In the genomic region with DNA sequence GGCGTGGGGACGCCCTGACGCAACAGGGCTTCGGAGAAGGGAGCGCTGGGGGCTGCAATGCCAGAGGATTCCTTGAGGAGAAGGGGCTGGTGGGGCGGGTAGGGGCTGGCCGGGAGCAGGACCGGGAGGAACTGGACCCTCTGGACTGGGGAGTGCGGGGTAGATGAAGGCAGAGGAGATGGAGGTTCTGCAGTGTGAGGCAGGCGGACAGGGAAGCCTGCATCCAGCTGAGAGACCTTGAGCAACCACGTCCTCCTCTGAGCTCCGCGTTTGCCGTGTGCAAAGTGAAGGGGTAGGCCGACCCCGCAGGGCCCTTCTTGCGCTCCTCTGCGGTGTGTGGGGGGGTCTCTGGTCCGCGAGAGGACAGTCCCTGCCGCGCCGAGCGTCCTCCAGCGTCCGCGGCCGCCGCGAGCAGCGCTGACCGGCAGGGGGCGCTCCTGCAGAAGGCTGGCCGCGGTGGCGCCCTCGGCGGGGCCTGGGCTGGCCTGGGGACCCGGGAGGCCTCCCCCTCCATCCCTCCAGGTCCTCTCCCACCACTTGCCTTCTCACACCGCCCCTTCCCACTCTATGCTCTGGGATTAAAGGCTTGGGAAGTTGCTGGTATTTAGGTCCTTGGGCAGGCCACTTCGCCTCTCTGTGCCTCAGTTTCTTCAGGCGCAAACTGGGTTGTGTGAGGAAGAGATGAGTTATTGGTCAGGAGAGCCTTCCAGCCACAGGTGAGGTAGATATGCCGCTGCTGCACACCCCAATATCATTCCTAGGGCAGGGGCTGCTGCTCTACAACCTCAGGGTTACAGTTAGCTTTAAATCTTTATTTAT, we compare ENCODE assay signal across 1 cellular context.
TF ChIP-seq lines count a peak whose summit lies in the region.

No MANE protein-coding gene starts in this region.

TF ChIP-seq in HepG2, 621 proteins besides CTCF, POLR2A, EP300 and RAD21 (continued from another document and continues in another):
- TF ChIP-seq, protein P1, sequence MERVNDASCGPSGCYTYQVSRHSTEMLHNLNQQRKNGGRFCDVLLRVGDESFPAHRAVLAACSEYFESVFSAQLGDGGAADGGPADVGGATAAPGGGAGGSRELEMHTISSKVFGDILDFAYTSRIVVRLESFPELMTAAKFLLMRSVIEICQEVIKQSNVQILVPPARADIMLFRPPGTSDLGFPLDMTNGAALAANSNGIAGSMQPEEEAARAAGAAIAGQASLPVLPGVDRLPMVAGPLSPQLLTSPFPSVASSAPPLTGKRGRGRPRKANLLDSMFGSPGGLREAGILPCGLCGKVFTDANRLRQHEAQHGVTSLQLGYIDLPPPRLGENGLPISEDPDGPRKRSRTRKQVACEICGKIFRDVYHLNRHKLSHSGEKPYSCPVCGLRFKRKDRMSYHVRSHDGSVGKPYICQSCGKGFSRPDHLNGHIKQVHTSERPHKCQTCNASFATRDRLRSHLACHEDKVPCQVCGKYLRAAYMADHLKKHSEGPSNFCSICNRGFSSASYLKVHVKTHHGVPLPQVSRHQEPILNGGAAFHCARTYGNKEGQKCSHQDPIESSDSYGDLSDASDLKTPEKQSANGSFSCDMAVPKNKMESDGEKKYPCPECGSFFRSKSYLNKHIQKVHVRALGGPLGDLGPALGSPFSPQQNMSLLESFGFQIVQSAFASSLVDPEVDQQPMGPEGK (CRISPR knock-in tag; IDR thresholded peaks at IDR 0.05): 0 out of 2 replicates have a peak, but pooled peaks have one; percentile 37
- TF ChIP-seq, protein P2, sequence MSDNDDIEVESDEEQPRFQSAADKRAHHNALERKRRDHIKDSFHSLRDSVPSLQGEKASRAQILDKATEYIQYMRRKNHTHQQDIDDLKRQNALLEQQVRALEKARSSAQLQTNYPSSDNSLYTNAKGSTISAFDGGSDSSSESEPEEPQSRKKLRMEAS (IDR thresholded peaks at IDR 0.05): peak; percentile 52; the same call in 1 of the 2 replicates
- no peak for TF ChIP-seq RCOR2 (CRISPR knock-in tag; IDR thresholded peaks at IDR 0.05)
- no peak for TF ChIP-seq LCORL (IDR thresholded peaks at IDR 0.05)
- TF ChIP-seq LCORL (CRISPR knock-in tag; IDR thresholded peaks at IDR 0.05): 0 out of 2 replicates have a peak, but pooled peaks have one; percentile 38
- no peak for TF ChIP-seq RFXANK (CRISPR knock-in tag; IDR thresholded peaks at IDR 0.05)
- no peak for TF ChIP-seq ZNF614 (CRISPR knock-in tag; IDR thresholded peaks at IDR 0.05; ENCODE audit: borderline replicate concordance)
- TF ChIP-seq HNF4A (CRISPR knock-in tag; IDR thresholded peaks at IDR 0.05): no peak
- peak; percentile 38; the same call in 1 of the 2 replicates for TF ChIP-seq TFDP1 (CRISPR knock-in tag; IDR thresholded peaks at IDR 0.05; ENCODE audit: borderline replicate concordance)
- no peak for TF ChIP-seq SMAD3 (CRISPR knock-in tag; IDR thresholded peaks at IDR 0.05)
- TF ChIP-seq SOX6 (IDR thresholded peaks at IDR 0.05): no peak
- peak; percentile 36; the same call in 1 of the 2 replicates for TF ChIP-seq SOX6 (CRISPR knock-in tag; IDR thresholded peaks at IDR 0.05)
- TF ChIP-seq RFX1 (IDR thresholded peaks at IDR 0.05): no peak
- TF ChIP-seq, protein P3, sequence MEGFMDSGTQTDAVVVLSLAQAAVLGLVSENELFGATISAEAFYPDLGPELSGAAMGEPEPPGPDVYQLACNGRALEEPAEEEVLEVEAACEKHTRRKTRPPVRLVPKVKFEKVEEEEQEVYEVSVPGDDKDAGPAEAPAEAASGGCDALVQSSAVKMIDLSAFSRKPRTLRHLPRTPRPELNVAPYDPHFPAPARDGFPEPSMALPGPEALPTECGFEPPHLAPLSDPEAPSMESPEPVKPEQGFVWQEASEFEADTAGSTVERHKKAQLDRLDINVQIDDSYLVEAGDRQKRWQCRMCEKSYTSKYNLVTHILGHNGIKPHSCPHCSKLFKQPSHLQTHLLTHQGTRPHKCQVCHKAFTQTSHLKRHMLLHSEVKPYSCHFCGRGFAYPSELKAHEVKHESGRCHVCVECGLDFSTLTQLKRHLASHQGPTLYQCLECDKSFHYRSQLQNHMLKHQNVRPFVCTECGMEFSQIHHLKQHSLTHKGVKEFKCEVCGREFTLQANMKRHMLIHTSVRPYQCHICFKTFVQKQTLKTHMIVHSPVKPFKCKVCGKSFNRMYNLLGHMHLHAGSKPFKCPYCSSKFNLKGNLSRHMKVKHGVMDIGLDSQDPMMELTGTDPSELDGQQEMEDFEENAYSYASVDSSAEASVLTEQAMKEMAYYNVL (CRISPR knock-in tag; IDR thresholded peaks at IDR 0.05; ENCODE audit: borderline replicate concordance): peak; percentile 21; the same call in 1 of the 2 replicates
- no peak for TF ChIP-seq ZNF781 (CRISPR knock-in tag; IDR thresholded peaks at IDR 0.05; ENCODE audit: borderline replicate concordance, not compliant biosample characterization)
- no peak for TF ChIP-seq NONO (IDR thresholded peaks at IDR 0.05)
- TF ChIP-seq NONO (CRISPR knock-in tag; conservative IDR thresholded peaks at IDR 0.05): no peak
- TF ChIP-seq ZBED4 (CRISPR knock-in tag; IDR thresholded peaks at IDR 0.05; ENCODE audit: borderline replicate concordance): no peak
- TF ChIP-seq PRPF4 (IDR thresholded peaks at IDR 0.05; ENCODE audit: low read depth, low read length, poor library complexity, severe bottlenecking): no peak
- TF ChIP-seq ARID2 (CRISPR knock-in tag; IDR thresholded peaks at IDR 0.05; ENCODE audit: borderline replicate concordance): no peak
- TF ChIP-seq, protein P4, sequence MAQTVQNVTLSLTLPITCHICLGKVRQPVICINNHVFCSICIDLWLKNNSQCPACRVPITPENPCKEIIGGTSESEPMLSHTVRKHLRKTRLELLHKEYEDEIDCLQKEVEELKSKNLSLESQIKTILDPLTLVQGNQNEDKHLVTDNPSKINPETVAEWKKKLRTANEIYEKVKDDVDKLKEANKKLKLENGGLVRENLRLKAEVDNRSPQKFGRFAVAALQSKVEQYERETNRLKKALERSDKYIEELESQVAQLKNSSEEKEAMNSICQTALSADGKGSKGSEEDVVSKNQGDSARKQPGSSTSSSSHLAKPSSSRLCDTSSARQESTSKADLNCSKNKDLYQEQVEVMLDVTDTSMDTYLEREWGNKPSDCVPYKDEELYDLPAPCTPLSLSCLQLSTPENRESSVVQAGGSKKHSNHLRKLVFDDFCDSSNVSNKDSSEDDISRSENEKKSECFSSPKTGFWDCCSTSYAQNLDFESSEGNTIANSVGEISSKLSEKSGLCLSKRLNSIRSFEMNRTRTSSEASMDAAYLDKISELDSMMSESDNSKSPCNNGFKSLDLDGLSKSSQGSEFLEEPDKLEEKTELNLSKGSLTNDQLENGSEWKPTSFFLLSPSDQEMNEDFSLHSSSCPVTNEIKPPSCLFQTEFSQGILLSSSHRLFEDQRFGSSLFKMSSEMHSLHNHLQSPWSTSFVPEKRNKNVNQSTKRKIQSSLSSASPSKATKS (CRISPR knock-in tag; IDR thresholded peaks at IDR 0.05): no peak
- TF ChIP-seq ZNF768 (CRISPR knock-in tag; IDR thresholded peaks at IDR 0.05): peak; percentile 83
- no peak for TF ChIP-seq ZNF704 (CRISPR knock-in tag; IDR thresholded peaks at IDR 0.05; ENCODE audit: borderline replicate concordance)
- no peak for TF ChIP-seq TBL1XR1 (IDR thresholded peaks at IDR 0.05; ENCODE audit: borderline replicate concordance, low read length, partially characterized antibody)
- TF ChIP-seq ZNF563 (CRISPR knock-in tag; IDR thresholded peaks at IDR 0.05): 0 out of 2 replicates have a peak, but pooled peaks have one; percentile 50
- no peak for TF ChIP-seq CENPBD1 (CRISPR knock-in tag; IDR thresholded peaks at IDR 0.05; ENCODE audit: borderline replicate concordance, low read depth)
- TF ChIP-seq HBP1 (CRISPR knock-in tag; IDR thresholded peaks at IDR 0.05; ENCODE audit: low read depth): no peak
- no peak for TF ChIP-seq ZKSCAN8 (CRISPR knock-in tag; IDR thresholded peaks at IDR 0.05; ENCODE audit: borderline replicate concordance)
- TF ChIP-seq TCF12 (IDR thresholded peaks at IDR 0.05): no peak
- TF ChIP-seq TCF12 (CRISPR knock-in tag; IDR thresholded peaks at IDR 0.05): no peak
